ENCODE assay signal across 11 cellular contexts in genomic region chr14:44778562-44778961, GRCh38.
A peak's percentile ranks its signal among the peaks of the same experiment; 100 is the strongest.
DNase-seq lines count a peak whose midpoint lies in the region; ATAC-seq and TF ChIP-seq lines count a peak whose summit lies in the region.
"Had no signal": no experiment of that assay in that cellular context is flagged by ENCODE, and none has a peak within 500 bp of the region (broad histone marks: within the 10 kb centered on the region; RNA-seq: fewer than 3 reads in every experiment).

No MANE protein-coding gene starts in this region.

- H3K4me3 ChIP-seq in AG04450 (ENCODE audit: low read depth, low read length), result no peak overlapping the region
- H3K4me3 ChIP-seq: MG63 had no signal

- no peaks in the 10 kb centered on the region for H3K4me1 Mint-ChIP-seq in naive thymus-derived CD8-positive, alpha-beta T cell

- ATAC-seq in GM21390 (IDR thresholded peaks at IDR 0.05; ENCODE audit: unreplicated experiment), result peak; percentile 55
- no peak for ATAC-seq in HG02870 (IDR thresholded peaks at IDR 0.05; ENCODE audit: unreplicated experiment)
- ATAC-seq in naive thymus-derived CD8-positive, alpha-beta T cell, result no peak

- peaks cover 0 to 12% (median 6%) of the 10 kb centered on the region in 5 donors for H3K27me3 Mint-ChIP-seq in naive thymus-derived CD8-positive, alpha-beta T cell

- no peaks in the 10 kb centered on the region for H3K27me3 ChIP-seq in AG04450 (ENCODE audit: control insufficient read depth, insufficient read depth, low read length)
- H3K27me3 ChIP-seq: MG63 had no signal

- POLR2A ChIA-PET in AG04450 (lab: Yijun Ruan, JAX), result no interaction called here
- POLR2A ChIA-PET in naive thymus-derived CD8-positive, alpha-beta T cell (lab: Charles Lee), result no interaction called here

- no peak overlapping the region for H3K27ac Mint-ChIP-seq in naive thymus-derived CD8-positive, alpha-beta T cell

- CTCF ChIA-PET in AG04450 (lab: Charles Lee), result no interaction called here

- no peaks in the 10 kb centered on the region for H3K36me3 Mint-ChIP-seq in naive thymus-derived CD8-positive, alpha-beta T cell

- H3K9me3 ChIP-seq in AG04450 (ENCODE audit: control insufficient read depth, insufficient read depth, low read length), result no peaks in the 10 kb centered on the region
- H3K9me3 ChIP-seq: MG63 had no signal

- TF ChIP-seq CTCF in AG04450 (IDR thresholded peaks at IDR 0.05; ENCODE audit: low read depth, low read length), result no peak

- no peak overlapping the region for H3K27ac ChIP-seq in AG04450 (ENCODE audit: low read depth, low read length)

- H3K9me3 Mint-ChIP-seq in naive thymus-derived CD8-positive, alpha-beta T cell, result no peaks in the 10 kb centered on the region

- no peak overlapping the region for H3K4me3 Mint-ChIP-seq in naive thymus-derived CD8-positive, alpha-beta T cell

- peak; percentile 70 for DNase-seq in AG04450 (ENCODE audit: low read depth, low spot score)
- peak; percentile 12 for DNase-seq in NCI-H69 (lab: John Stamatoyannopoulos, UW)
- DNase-seq in fibroblast of peridontal ligament (ENCODE audit: extremely low read depth), result peak; percentile 83
- no peak for DNase-seq in NCI-H1105 treated with DMSO at 0.1 percent for 48 hours (lab: John Stamatoyannopoulos, UW)
- DNase-seq in NCI-H1436 (lab: John Stamatoyannopoulos, UW), result no peak
- DNase-seq in naive thymus-derived CD8-positive, alpha-beta T cell, result no peak
- DNase-seq: activated CD8-positive, alpha-beta memory T cell treated with anti-CD3 and anti-CD28 coated beads for 24 hours; C1 segment of cervical spinal cord; MG63 had no signal

Comparison
In these comparisons a context has a peak if more than half of its experiments do, and no peak if none do; other contexts are left out.
1. DNase-seq: peak in AG04450 (single experiment), NCI-H69 (single experiment) and fibroblast of peridontal ligament (single experiment); none in NCI-H1105 treated with DMSO at 0.1 percent for 48 hours (single experiment), NCI-H1436 (single experiment) and naive thymus-derived CD8-positive, alpha-beta T cell (0 of 10).